8 cellular contexts compared by ENCODE assay signal in the genomic region with DNA sequence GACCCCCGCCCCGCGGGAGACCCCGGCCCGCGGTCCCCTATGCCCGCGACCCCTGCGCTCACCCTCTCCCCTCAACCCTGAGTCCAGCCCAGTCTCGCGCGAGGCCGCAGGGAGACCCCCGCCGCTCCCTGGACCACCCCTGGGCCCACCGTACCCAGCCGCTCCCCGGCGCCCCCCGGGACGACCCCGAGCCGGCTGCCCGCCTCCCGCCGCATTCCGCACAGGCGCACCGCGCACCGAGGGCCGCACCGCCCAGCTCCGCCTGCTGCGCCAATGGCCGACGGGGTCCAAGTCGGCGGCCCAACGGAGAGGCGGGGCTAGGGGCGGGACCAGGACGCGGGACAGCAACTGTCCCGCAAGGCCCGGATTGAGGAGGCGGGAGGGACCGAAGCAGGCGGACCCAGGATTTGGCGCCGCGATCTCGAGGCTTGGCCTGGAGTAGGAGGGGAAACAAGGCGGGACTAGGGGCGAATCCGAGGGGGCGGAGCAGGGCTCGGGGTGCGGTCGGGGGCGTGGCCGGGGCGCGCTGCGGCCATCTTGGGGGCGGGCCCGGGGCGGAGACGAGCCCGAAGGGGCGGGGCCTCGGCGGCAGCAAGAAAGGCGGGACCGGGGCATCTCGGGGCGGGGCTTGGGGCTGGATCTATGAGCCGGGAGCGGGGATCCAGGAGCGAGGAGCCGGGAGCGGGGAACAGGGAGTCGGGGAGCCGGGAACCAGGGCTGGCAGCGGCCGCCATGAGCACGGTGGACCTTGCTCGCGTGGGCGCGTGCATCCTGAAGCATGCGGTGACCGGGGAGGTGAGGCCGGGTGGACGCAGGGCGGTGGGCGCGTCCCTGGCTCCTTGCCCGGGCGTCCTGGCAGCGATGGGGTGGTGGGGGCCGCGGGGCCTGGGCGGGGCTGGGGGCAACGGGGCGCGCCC. TPM values are rescaled to one million over a fixed set of nuclear protein-coding genes. Genes with fewer than 3 reads are reported as not detected.
DNase-seq lines count a peak whose midpoint lies in the region; ATAC-seq and TF ChIP-seq lines count a peak whose summit lies in the region.

A gene with protein sequence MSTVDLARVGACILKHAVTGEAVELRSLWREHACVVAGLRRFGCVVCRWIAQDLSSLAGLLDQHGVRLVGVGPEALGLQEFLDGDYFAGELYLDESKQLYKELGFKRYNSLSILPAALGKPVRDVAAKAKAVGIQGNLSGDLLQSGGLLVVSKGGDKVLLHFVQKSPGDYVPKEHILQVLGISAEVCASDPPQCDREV (plus strand): TSS at position 624 of the 917 bp plus-strand sequence. CDS start 109 bp downstream, at position 733.

- TF ChIP-seq CTCF in GM12865 (IDR thresholded peaks at IDR 0.05; ENCODE audit: insufficient read depth, low read depth, low read length, missing control alignments) (no peak), osteocyte (IDR thresholded peaks at IDR 0.05) (no peak)

- H3K4me3 ChIP-seq in GM12865 (ENCODE audit: low read depth, low read length) (peak within 1 kb of the TSS; percentile 96), thymus (ENCODE audit: low read length) (peak within 1 kb of the TSS; percentile 83)

- peaks cover 15% of the 10 kb centered on the region for H3K4me1 Mint-ChIP-seq in osteocyte (ENCODE audit: unreplicated experiment)

- H3K9me3 Mint-ChIP-seq in osteocyte (ENCODE audit: unreplicated experiment), result no peaks in the 10 kb centered on the region

- peak within 1 kb of the TSS; percentile 85 for H3K4me3 Mint-ChIP-seq in osteocyte (ENCODE audit: unreplicated experiment)

- peaks cover 2% of the 10 kb centered on the region for H3K27me3 Mint-ChIP-seq in osteocyte (ENCODE audit: unreplicated experiment)

- peak within 1 kb of the TSS; percentile 89 for H3K27ac Mint-ChIP-seq in osteocyte (ENCODE audit: unreplicated experiment)

- no peaks in the 10 kb centered on the region for H3K27me3 ChIP-seq in thymus (ENCODE audit: control insufficient read depth, insufficient read depth)

- peaks cover 5% of the 10 kb centered on the region for H3K4me1 ChIP-seq in thymus (ENCODE audit: control insufficient read depth, insufficient read depth, low read length)

- intact Hi-C loops in head of caudate nucleus (cut with DNase I), result loop anchor here (2.0 kb wide), 2 partner anchors 56 to 60 kb away; a partner anchor contains a TSS

- H3K9me3 ChIP-seq in thymus (ENCODE audit: control insufficient read depth), result no peaks in the 10 kb centered on the region

- H3K36me3 ChIP-seq in thymus (ENCODE audit: control insufficient read depth, insufficient read depth), result no peaks in the 10 kb centered on the region

- peak; percentile 78 for ATAC-seq in HG02759 (IDR thresholded peaks at IDR 0.05; ENCODE audit: unreplicated experiment)

- peak within 1 kb of the TSS; percentile 99 for H3K27ac ChIP-seq in thymus (ENCODE audit: low read depth)

- 1% methylated on average over 107 of the region's 107 CpGs for WGBS in thymus

- peaks cover 1% of the 10 kb centered on the region for H3K36me3 Mint-ChIP-seq in osteocyte (ENCODE audit: unreplicated experiment)

- DNase-seq in GM12865 (ENCODE audit: low read depth), result peak; percentile 99
- DNase-seq in NCI-H1417 (lab: John Stamatoyannopoulos, UW), result peak; percentile 97 to 98 (median 97)
- DNase-seq in SW480 (ENCODE audit: low spot score), result peak; percentile 98
- DNase-seq in activated naive CD8-positive, alpha-beta T cell treated with anti-CD3 and anti-CD28 coated beads, Interleukin-2, amount 50 U/mL, for 16 hours (ENCODE audit: low read depth, low spot score), result peak; percentile 94
- peak; percentile 97 to 100 (median 99) for DNase-seq in head of caudate nucleus
- peak; percentile 100 for DNase-seq in osteocyte (ENCODE audit: extremely low spot score, unreplicated experiment)

RNA-seq across cellular contexts. Expression of the gene that starts here (rescaled TPM):
- total RNA-seq in osteocyte, result 24.0 and 24.8 TPM in 2 replicates
- polyA plus RNA-seq in thymus, result 12.3 TPM

Comparison
In these comparisons a context has a peak if more than half of its experiments do, and no peak if none do; other contexts are left out.
1. Peak in every context shown above with its lines: DNase-seq, ATAC-seq, H3K4me3 ChIP-seq and H3K27ac ChIP-seq.